ENCODE assay signal across 1 cellular context in the genomic region with DNA sequence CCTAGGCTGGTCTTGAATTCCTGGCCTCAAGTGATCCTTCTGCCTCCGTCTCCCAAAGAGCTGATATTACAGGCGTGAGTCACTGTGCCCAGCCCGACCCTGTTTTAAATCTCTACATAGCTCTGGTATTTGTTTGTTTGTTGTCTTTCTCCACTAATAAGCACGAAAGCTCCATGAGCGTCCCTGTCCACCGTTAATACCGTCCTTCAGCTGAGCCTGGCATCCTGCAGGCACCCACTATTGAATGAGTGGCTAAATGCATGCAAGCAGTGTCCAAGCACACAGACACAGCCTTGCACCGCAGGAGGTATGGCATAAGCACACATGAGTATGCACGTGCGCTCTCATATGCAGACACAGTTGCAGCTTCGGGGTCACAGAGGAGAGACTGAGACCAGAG.
TF ChIP-seq lines count a peak whose summit lies in the region.

No MANE protein-coding gene starts in this region.

TF ChIP-seq in HCT116, 20 proteins besides CTCF, POLR2A, EP300 and RAD21 (continued from another document):
- TF ChIP-seq, protein P1, sequence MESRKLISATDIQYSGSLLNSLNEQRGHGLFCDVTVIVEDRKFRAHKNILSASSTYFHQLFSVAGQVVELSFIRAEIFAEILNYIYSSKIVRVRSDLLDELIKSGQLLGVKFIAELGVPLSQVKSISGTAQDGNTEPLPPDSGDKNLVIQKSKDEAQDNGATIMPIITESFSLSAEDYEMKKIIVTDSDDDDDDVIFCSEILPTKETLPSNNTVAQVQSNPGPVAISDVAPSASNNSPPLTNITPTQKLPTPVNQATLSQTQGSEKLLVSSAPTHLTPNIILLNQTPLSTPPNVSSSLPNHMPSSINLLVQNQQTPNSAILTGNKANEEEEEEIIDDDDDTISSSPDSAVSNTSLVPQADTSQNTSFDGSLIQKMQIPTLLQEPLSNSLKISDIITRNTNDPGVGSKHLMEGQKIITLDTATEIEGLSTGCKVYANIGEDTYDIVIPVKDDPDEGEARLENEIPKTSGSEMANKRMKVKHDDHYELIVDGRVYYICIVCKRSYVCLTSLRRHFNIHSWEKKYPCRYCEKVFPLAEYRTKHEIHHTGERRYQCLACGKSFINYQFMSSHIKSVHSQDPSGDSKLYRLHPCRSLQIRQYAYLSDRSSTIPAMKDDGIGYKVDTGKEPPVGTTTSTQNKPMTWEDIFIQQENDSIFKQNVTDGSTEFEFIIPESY (IDR thresholded peaks at IDR 0.05; ENCODE audit: extremely low read depth, insufficient replicate concordance, low read length): no peak
- no peak for TF ChIP-seq SRF (IDR thresholded peaks at IDR 0.05; ENCODE audit: low read depth)
- no peak for TF ChIP-seq CBX3 (IDR thresholded peaks at IDR 0.05; ENCODE audit: low read depth)
- no peak for TF ChIP-seq ZNF274 (IDR thresholded peaks at IDR 0.05; ENCODE audit: low read depth, low read length)
- TF ChIP-seq, protein P2, sequence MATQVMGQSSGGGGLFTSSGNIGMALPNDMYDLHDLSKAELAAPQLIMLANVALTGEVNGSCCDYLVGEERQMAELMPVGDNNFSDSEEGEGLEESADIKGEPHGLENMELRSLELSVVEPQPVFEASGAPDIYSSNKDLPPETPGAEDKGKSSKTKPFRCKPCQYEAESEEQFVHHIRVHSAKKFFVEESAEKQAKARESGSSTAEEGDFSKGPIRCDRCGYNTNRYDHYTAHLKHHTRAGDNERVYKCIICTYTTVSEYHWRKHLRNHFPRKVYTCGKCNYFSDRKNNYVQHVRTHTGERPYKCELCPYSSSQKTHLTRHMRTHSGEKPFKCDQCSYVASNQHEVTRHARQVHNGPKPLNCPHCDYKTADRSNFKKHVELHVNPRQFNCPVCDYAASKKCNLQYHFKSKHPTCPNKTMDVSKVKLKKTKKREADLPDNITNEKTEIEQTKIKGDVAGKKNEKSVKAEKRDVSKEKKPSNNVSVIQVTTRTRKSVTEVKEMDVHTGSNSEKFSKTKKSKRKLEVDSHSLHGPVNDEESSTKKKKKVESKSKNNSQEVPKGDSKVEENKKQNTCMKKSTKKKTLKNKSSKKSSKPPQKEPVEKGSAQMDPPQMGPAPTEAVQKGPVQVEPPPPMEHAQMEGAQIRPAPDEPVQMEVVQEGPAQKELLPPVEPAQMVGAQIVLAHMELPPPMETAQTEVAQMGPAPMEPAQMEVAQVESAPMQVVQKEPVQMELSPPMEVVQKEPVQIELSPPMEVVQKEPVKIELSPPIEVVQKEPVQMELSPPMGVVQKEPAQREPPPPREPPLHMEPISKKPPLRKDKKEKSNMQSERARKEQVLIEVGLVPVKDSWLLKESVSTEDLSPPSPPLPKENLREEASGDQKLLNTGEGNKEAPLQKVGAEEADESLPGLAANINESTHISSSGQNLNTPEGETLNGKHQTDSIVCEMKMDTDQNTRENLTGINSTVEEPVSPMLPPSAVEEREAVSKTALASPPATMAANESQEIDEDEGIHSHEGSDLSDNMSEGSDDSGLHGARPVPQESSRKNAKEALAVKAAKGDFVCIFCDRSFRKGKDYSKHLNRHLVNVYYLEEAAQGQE (IDR thresholded peaks at IDR 0.05; ENCODE audit: low read depth): no peak
- no peak for TF ChIP-seq YY1 (IDR thresholded peaks at IDR 0.05; ENCODE audit: extremely low read depth, insufficient replicate concordance, low read depth, low read length)
- TF ChIP-seq, protein P3, sequence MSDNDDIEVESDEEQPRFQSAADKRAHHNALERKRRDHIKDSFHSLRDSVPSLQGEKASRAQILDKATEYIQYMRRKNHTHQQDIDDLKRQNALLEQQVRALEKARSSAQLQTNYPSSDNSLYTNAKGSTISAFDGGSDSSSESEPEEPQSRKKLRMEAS (IDR thresholded peaks at IDR 0.05): no peak
- no peak for TF ChIP-seq SIN3A (IDR thresholded peaks at IDR 0.05; ENCODE audit: low read depth)
- no peak for TF ChIP-seq EZH2phosphoT487 (IDR thresholded peaks at IDR 0.05; ENCODE audit: borderline replicate concordance)
